1 cellular context compared by ENCODE assay signal in genomic region chr1:214753236-214753852, GRCh38.
A peak's percentile ranks its signal among the peaks of the same experiment; 100 is the strongest.
TF ChIP-seq lines count a peak whose summit lies in the region.

No MANE protein-coding gene starts in this region.

TF ChIP-seq in K562, 482 proteins besides CTCF, POLR2A, EP300 and RAD21 (continued from another document):
- TF ChIP-seq, protein P1, sequence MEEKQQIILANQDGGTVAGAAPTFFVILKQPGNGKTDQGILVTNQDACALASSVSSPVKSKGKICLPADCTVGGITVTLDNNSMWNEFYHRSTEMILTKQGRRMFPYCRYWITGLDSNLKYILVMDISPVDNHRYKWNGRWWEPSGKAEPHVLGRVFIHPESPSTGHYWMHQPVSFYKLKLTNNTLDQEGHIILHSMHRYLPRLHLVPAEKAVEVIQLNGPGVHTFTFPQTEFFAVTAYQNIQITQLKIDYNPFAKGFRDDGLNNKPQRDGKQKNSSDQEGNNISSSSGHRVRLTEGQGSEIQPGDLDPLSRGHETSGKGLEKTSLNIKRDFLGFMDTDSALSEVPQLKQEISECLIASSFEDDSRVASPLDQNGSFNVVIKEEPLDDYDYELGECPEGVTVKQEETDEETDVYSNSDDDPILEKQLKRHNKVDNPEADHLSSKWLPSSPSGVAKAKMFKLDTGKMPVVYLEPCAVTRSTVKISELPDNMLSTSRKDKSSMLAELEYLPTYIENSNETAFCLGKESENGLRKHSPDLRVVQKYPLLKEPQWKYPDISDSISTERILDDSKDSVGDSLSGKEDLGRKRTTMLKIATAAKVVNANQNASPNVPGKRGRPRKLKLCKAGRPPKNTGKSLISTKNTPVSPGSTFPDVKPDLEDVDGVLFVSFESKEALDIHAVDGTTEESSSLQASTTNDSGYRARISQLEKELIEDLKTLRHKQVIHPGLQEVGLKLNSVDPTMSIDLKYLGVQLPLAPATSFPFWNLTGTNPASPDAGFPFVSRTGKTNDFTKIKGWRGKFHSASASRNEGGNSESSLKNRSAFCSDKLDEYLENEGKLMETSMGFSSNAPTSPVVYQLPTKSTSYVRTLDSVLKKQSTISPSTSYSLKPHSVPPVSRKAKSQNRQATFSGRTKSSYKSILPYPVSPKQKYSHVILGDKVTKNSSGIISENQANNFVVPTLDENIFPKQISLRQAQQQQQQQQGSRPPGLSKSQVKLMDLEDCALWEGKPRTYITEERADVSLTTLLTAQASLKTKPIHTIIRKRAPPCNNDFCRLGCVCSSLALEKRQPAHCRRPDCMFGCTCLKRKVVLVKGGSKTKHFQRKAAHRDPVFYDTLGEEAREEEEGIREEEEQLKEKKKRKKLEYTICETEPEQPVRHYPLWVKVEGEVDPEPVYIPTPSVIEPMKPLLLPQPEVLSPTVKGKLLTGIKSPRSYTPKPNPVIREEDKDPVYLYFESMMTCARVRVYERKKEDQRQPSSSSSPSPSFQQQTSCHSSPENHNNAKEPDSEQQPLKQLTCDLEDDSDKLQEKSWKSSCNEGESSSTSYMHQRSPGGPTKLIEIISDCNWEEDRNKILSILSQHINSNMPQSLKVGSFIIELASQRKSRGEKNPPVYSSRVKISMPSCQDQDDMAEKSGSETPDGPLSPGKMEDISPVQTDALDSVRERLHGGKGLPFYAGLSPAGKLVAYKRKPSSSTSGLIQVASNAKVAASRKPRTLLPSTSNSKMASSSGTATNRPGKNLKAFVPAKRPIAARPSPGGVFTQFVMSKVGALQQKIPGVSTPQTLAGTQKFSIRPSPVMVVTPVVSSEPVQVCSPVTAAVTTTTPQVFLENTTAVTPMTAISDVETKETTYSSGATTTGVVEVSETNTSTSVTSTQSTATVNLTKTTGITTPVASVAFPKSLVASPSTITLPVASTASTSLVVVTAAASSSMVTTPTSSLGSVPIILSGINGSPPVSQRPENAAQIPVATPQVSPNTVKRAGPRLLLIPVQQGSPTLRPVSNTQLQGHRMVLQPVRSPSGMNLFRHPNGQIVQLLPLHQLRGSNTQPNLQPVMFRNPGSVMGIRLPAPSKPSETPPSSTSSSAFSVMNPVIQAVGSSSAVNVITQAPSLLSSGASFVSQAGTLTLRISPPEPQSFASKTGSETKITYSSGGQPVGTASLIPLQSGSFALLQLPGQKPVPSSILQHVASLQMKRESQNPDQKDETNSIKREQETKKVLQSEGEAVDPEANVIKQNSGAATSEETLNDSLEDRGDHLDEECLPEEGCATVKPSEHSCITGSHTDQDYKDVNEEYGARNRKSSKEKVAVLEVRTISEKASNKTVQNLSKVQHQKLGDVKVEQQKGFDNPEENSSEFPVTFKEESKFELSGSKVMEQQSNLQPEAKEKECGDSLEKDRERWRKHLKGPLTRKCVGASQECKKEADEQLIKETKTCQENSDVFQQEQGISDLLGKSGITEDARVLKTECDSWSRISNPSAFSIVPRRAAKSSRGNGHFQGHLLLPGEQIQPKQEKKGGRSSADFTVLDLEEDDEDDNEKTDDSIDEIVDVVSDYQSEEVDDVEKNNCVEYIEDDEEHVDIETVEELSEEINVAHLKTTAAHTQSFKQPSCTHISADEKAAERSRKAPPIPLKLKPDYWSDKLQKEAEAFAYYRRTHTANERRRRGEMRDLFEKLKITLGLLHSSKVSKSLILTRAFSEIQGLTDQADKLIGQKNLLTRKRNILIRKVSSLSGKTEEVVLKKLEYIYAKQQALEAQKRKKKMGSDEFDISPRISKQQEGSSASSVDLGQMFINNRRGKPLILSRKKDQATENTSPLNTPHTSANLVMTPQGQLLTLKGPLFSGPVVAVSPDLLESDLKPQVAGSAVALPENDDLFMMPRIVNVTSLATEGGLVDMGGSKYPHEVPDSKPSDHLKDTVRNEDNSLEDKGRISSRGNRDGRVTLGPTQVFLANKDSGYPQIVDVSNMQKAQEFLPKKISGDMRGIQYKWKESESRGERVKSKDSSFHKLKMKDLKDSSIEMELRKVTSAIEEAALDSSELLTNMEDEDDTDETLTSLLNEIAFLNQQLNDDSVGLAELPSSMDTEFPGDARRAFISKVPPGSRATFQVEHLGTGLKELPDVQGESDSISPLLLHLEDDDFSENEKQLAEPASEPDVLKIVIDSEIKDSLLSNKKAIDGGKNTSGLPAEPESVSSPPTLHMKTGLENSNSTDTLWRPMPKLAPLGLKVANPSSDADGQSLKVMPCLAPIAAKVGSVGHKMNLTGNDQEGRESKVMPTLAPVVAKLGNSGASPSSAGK (IDR thresholded peaks at IDR 0.05) = peak; percentile 35
- 0 out of 2 replicates have a peak, but pooled peaks have one; percentile 17 for TF ChIP-seq L3MBTL2 (IDR thresholded peaks at IDR 0.05)
